Comparison of ENCODE assay signal across 1 cellular context in the genomic region with DNA sequence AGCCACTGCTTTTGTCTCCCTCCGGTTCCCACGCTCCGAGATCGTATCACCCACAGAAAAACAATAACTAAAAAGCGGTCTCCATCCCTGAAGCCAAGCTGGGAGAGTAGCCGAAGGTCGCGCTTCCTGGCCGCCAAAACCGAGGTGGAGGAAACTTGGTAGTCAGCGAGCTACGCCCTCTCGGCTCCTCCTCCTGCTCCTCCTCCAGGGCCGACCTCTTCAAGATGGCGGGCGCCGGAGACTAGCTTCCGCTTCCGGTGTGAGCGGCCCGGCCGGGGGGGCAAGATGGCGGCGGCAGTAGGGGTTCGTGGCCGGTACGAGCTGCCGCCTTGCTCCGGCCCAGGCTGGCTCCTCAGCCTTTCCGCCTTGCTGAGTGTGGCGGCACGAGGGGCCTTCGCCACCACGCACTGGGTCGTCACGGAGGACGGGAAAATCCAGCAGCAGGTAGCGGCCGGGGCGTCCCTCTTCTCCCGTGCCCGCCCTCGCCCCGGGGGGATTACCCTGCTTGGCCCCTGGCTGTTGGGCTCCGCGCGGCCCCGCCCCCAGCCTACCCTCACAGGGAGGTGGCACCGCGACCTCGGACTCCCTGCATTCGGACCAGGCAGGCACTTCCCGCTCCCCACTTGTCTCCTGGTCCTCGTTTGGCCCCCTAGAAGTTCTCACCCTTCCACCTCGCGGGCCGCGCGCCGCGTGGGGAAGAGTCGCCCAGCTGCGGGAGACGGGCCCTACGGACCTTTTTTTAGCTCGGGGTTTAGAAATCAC.
A peak's percentile ranks its signal among the peaks of the same experiment; 100 is the strongest.
TF ChIP-seq lines count a peak whose summit lies in the region.

A gene with protein sequence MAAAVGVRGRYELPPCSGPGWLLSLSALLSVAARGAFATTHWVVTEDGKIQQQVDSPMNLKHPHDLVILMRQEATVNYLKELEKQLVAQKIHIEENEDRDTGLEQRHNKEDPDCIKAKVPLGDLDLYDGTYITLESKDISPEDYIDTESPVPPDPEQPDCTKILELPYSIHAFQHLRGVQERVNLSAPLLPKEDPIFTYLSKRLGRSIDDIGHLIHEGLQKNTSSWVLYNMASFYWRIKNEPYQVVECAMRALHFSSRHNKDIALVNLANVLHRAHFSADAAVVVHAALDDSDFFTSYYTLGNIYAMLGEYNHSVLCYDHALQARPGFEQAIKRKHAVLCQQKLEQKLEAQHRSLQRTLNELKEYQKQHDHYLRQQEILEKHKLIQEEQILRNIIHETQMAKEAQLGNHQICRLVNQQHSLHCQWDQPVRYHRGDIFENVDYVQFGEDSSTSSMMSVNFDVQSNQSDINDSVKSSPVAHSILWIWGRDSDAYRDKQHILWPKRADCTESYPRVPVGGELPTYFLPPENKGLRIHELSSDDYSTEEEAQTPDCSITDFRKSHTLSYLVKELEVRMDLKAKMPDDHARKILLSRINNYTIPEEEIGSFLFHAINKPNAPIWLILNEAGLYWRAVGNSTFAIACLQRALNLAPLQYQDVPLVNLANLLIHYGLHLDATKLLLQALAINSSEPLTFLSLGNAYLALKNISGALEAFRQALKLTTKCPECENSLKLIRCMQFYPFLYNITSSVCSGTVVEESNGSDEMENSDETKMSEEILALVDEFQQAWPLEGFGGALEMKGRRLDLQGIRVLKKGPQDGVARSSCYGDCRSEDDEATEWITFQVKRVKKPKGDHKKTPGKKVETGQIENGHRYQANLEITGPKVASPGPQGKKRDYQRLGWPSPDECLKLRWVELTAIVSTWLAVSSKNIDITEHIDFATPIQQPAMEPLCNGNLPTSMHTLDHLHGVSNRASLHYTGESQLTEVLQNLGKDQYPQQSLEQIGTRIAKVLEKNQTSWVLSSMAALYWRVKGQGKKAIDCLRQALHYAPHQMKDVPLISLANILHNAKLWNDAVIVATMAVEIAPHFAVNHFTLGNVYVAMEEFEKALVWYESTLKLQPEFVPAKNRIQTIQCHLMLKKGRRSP (plus strand): TSS at position 251 of the 762 bp plus-strand sequence. CDS start 35 bp downstream, at position 286.

TF ChIP-seq in K562, 482 proteins besides CTCF, POLR2A, EP300 and RAD21 (continued from another document and continues in another):
- TF ChIP-seq SUPT5H (IDR thresholded peaks at IDR 0.05) (peak; percentile 96), CTBP1 (IDR thresholded peaks at IDR 0.05; ENCODE audit: borderline replicate concordance) (peak; percentile 38; the same call in 1 of the 2 replicates), TEAD4 (IDR thresholded peaks at IDR 0.05; ENCODE audit: low read length) (peak; percentile 17; the same call in 1 of the 2 replicates), TEAD4 (CRISPR knock-in tag; IDR thresholded peaks at IDR 0.05; ENCODE audit: borderline replicate concordance) (no peak), PHF21A (IDR thresholded peaks at IDR 0.05; ENCODE audit: borderline replicate concordance, low read depth) (no peak), NRF1 (conservative IDR thresholded peaks at IDR 0.05 in 1 of 2, IDR thresholded peaks at IDR 0.05 in 1 of 2) (no peak; a peak in 1 of 4 replicates), BRD9 (IDR thresholded peaks at IDR 0.05; ENCODE audit: low read depth, partially characterized antibody) (no peak), HNRNPLL (IDR thresholded peaks at IDR 0.05; ENCODE audit: low read depth, low read length, poor library complexity, severe bottlenecking) (peak; percentile 61), TAF9B (IDR thresholded peaks at IDR 0.05; ENCODE audit: partially characterized antibody) (peak; percentile 95), PRPF4 (IDR thresholded peaks at IDR 0.05; ENCODE audit: insufficient read depth, low read depth, low read length, poor library complexity, severe bottlenecking) (peak; percentile 32), TOE1 (IDR thresholded peaks at IDR 0.05; ENCODE audit: borderline replicate concordance) (0 out of 2 replicates have a peak, but pooled peaks have one; percentile 32), TOE1 (CRISPR knock-in tag; IDR thresholded peaks at IDR 0.05; ENCODE audit: borderline replicate concordance, low read depth) (no peak), SOX6 (IDR thresholded peaks at IDR 0.05) (peak; percentile 63), ADNP (tag; IDR thresholded peaks at IDR 0.05) (no peak), GTF2F1 (IDR thresholded peaks at IDR 0.05; ENCODE audit: low read depth, low read length) (0 out of 2 replicates have a peak, but pooled peaks have one; percentile 56), NFIC (IDR thresholded peaks at IDR 0.05) (peak; percentile 43; the same call in 1 of the 2 replicates), CCNT2 (IDR thresholded peaks at IDR 0.05; ENCODE audit: borderline replicate concordance, extremely low read depth, insufficient read length, low read depth, low read length) (peak; percentile 67), ZNF77 (CRISPR knock-in tag; IDR thresholded peaks at IDR 0.05) (no peak)
- TF ChIP-seq, protein P1, sequence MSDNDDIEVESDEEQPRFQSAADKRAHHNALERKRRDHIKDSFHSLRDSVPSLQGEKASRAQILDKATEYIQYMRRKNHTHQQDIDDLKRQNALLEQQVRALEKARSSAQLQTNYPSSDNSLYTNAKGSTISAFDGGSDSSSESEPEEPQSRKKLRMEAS (CRISPR knock-in tag; IDR thresholded peaks at IDR 0.05): peak; percentile 48; the same call in 1 of the 2 replicates
- TF ChIP-seq, protein P2, sequence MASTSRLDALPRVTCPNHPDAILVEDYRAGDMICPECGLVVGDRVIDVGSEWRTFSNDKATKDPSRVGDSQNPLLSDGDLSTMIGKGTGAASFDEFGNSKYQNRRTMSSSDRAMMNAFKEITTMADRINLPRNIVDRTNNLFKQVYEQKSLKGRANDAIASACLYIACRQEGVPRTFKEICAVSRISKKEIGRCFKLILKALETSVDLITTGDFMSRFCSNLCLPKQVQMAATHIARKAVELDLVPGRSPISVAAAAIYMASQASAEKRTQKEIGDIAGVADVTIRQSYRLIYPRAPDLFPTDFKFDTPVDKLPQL (IDR thresholded peaks at IDR 0.05; ENCODE audit: extremely low read depth, insufficient read length): peak; percentile 72
- TF ChIP-seq, protein P3, sequence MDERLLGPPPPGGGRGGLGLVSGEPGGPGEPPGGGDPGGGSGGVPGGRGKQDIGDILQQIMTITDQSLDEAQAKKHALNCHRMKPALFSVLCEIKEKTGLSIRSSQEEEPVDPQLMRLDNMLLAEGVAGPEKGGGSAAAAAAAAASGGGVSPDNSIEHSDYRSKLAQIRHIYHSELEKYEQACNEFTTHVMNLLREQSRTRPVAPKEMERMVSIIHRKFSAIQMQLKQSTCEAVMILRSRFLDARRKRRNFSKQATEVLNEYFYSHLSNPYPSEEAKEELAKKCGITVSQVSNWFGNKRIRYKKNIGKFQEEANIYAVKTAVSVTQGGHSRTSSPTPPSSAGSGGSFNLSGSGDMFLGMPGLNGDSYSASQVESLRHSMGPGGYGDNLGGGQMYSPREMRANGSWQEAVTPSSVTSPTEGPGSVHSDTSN (CRISPR knock-in tag; IDR thresholded peaks at IDR 0.05; ENCODE audit: low read depth): no peak
- TF ChIP-seq, protein P3 (tag; conservative IDR thresholded peaks at IDR 0.05; ENCODE audit: low read depth): no peak
- TF ChIP-seq, protein P4, sequence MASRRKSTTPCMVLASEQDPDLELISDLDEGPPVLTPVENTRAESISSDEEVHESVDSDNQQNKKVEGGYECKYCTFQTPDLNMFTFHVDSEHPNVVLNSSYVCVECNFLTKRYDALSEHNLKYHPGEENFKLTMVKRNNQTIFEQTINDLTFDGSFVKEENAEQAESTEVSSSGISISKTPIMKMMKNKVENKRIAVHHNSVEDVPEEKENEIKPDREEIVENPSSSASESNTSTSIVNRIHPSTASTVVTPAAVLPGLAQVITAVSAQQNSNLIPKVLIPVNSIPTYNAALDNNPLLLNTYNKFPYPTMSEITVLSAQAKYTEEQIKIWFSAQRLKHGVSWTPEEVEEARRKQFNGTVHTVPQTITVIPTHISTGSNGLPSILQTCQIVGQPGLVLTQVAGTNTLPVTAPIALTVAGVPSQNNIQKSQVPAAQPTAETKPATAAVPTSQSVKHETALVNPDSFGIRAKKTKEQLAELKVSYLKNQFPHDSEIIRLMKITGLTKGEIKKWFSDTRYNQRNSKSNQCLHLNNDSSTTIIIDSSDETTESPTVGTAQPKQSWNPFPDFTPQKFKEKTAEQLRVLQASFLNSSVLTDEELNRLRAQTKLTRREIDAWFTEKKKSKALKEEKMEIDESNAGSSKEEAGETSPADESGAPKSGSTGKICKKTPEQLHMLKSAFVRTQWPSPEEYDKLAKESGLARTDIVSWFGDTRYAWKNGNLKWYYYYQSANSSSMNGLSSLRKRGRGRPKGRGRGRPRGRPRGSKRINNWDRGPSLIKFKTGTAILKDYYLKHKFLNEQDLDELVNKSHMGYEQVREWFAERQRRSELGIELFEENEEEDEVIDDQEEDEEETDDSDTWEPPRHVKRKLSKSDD (conservative IDR thresholded peaks at IDR 0.05; ENCODE audit: low read length): peak; percentile 21; the same call in 1 of the 2 replicates
- TF ChIP-seq, protein P5, sequence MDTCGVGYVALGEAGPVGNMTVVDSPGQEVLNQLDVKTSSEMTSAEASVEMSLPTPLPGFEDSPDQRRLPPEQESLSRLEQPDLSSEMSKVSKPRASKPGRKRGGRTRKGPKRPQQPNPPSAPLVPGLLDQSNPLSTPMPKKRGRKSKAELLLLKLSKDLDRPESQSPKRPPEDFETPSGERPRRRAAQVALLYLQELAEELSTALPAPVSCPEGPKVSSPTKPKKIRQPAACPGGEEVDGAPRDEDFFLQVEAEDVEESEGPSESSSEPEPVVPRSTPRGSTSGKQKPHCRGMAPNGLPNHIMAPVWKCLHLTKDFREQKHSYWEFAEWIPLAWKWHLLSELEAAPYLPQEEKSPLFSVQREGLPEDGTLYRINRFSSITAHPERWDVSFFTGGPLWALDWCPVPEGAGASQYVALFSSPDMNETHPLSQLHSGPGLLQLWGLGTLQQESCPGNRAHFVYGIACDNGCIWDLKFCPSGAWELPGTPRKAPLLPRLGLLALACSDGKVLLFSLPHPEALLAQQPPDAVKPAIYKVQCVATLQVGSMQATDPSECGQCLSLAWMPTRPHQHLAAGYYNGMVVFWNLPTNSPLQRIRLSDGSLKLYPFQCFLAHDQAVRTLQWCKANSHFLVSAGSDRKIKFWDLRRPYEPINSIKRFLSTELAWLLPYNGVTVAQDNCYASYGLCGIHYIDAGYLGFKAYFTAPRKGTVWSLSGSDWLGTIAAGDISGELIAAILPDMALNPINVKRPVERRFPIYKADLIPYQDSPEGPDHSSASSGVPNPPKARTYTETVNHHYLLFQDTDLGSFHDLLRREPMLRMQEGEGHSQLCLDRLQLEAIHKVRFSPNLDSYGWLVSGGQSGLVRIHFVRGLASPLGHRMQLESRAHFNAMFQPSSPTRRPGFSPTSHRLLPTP (IDR thresholded peaks at IDR 0.05; ENCODE audit: borderline replicate concordance, extremely low read depth, insufficient read length): no peak
- TF ChIP-seq, protein P6, sequence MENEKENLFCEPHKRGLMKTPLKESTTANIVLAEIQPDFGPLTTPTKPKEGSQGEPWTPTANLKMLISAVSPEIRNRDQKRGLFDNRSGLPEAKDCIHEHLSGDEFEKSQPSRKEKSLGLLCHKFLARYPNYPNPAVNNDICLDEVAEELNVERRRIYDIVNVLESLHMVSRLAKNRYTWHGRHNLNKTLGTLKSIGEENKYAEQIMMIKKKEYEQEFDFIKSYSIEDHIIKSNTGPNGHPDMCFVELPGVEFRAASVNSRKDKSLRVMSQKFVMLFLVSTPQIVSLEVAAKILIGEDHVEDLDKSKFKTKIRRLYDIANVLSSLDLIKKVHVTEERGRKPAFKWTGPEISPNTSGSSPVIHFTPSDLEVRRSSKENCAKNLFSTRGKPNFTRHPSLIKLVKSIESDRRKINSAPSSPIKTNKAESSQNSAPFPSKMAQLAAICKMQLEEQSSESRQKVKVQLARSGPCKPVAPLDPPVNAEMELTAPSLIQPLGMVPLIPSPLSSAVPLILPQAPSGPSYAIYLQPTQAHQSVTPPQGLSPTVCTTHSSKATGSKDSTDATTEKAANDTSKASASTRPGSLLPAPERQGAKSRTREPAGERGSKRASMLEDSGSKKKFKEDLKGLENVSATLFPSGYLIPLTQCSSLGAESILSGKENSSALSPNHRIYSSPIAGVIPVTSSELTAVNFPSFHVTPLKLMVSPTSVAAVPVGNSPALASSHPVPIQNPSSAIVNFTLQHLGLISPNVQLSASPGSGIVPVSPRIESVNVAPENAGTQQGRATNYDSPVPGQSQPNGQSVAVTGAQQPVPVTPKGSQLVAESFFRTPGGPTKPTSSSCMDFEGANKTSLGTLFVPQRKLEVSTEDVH (IDR thresholded peaks at IDR 0.05; ENCODE audit: low read depth, partially characterized antibody): peak; percentile 68
- TF ChIP-seq, protein P7, sequence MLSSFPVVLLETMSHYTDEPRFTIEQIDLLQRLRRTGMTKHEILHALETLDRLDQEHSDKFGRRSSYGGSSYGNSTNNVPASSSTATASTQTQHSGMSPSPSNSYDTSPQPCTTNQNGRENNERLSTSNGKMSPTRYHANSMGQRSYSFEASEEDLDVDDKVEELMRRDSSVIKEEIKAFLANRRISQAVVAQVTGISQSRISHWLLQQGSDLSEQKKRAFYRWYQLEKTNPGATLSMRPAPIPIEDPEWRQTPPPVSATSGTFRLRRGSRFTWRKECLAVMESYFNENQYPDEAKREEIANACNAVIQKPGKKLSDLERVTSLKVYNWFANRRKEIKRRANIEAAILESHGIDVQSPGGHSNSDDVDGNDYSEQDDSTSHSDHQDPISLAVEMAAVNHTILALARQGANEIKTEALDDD (IDR thresholded peaks at IDR 0.05): no peak
- TF ChIP-seq, protein P8, sequence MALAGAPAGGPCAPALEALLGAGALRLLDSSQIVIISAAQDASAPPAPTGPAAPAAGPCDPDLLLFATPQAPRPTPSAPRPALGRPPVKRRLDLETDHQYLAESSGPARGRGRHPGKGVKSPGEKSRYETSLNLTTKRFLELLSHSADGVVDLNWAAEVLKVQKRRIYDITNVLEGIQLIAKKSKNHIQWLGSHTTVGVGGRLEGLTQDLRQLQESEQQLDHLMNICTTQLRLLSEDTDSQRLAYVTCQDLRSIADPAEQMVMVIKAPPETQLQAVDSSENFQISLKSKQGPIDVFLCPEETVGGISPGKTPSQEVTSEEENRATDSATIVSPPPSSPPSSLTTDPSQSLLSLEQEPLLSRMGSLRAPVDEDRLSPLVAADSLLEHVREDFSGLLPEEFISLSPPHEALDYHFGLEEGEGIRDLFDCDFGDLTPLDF (CRISPR knock-in tag; IDR thresholded peaks at IDR 0.05): peak; percentile 73; the same call in 1 of the 2 replicates
- TF ChIP-seq, protein P9, sequence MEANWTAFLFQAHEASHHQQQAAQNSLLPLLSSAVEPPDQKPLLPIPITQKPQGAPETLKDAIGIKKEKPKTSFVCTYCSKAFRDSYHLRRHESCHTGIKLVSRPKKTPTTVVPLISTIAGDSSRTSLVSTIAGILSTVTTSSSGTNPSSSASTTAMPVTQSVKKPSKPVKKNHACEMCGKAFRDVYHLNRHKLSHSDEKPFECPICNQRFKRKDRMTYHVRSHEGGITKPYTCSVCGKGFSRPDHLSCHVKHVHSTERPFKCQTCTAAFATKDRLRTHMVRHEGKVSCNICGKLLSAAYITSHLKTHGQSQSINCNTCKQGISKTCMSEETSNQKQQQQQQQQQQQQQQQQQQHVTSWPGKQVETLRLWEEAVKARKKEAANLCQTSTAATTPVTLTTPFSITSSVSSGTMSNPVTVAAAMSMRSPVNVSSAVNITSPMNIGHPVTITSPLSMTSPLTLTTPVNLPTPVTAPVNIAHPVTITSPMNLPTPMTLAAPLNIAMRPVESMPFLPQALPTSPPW (CRISPR knock-in tag; IDR thresholded peaks at IDR 0.05): peak; percentile 100
